1 cellular context compared by ENCODE assay signal in the genomic region with DNA sequence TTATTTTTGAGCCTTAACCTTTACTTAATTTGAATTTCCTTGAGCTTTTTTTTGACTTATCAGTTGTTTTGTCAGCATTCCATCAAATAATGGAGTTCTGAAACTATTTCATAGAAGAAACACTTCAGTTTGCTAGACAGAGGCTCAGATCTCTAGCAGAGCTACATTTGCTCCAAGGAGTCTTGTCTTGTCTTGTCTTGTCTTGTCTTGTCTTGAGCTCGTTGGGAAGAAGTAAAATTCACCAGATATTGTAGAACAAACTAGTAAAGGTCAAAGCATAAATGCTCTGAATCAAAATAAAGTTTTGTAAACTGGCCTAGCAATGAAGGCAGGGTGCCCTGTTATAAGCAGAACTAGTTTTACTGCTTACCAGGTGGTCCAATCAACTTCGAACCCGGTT.
TF ChIP-seq lines count a peak whose summit lies in the region.

No MANE protein-coding gene starts in this region.

TF ChIP-seq in GM23338, 12 proteins besides CTCF, POLR2A, EP300 and RAD21 (continued from another document):
- TF ChIP-seq, protein P1, sequence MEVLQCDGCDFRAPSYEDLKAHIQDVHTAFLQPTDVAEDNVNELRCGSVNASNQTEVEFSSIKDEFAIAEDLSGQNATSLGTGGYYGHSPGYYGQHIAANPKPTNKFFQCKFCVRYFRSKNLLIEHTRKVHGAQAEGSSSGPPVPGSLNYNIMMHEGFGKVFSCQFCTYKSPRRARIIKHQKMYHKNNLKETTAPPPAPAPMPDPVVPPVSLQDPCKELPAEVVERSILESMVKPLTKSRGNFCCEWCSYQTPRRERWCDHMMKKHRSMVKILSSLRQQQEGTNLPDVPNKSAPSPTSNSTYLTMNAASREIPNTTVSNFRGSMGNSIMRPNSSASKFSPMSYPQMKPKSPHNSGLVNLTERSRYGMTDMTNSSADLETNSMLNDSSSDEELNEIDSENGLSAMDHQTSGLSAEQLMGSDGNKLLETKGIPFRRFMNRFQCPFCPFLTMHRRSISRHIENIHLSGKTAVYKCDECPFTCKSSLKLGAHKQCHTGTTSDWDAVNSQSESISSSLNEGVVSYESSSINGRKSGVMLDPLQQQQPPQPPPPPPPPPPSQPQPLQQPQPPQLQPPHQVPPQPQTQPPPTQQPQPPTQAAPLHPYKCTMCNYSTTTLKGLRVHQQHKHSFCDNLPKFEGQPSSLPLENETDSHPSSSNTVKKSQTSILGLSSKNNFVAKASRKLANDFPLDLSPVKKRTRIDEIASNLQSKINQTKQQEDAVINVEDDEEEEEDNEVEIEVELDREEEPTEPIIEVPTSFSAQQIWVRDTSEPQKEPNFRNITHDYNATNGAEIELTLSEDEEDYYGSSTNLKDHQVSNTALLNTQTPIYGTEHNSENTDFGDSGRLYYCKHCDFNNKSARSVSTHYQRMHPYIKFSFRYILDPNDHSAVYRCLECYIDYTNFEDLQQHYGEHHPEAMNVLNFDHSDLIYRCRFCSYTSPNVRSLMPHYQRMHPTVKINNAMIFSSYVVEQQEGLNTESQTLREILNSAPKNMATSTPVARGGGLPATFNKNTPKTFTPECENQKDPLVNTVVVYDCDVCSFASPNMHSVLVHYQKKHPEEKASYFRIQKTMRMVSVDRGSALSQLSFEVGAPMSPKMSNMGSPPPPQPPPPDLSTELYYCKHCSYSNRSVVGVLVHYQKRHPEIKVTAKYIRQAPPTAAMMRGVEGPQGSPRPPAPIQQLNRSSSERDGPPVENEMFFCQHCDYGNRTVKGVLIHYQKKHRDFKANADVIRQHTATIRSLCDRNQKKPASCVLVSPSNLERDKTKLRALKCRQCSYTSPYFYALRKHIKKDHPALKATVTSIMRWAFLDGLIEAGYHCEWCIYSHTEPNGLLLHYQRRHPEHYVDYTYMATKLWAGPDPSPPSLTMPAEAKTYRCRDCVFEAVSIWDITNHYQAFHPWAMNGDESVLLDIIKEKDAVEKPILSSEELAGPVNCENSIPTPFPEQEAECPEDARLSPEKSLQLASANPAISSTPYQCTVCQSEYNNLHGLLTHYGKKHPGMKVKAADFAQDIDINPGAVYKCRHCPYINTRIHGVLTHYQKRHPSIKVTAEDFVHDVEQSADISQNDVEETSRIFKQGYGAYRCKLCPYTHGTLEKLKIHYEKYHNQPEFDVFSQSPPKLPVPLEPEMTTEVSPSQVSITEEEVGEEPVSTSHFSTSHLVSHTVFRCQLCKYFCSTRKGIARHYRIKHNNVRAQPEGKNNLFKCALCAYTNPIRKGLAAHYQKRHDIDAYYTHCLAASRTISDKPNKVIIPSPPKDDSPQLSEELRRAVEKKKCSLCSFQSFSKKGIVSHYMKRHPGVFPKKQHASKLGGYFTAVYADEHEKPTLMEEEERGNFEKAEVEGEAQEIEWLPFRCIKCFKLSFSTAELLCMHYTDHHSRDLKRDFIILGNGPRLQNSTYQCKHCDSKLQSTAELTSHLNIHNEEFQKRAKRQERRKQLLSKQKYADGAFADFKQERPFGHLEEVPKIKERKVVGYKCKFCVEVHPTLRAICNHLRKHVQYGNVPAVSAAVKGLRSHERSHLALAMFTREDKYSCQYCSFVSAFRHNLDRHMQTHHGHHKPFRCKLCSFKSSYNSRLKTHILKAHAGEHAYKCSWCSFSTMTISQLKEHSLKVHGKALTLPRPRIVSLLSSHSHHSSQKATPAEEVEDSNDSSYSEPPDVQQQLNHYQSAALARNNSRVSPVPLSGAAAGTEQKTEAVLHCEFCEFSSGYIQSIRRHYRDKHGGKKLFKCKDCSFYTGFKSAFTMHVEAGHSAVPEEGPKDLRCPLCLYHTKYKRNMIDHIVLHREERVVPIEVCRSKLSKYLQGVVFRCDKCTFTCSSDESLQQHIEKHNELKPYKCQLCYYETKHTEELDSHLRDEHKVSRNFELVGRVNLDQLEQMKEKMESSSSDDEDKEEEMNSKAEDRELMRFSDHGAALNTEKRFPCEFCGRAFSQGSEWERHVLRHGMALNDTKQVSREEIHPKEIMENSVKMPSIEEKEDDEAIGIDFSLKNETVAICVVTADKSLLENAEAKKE (CRISPR knock-in tag; IDR thresholded peaks at IDR 0.05), result no peak
- TF ChIP-seq, protein P2, sequence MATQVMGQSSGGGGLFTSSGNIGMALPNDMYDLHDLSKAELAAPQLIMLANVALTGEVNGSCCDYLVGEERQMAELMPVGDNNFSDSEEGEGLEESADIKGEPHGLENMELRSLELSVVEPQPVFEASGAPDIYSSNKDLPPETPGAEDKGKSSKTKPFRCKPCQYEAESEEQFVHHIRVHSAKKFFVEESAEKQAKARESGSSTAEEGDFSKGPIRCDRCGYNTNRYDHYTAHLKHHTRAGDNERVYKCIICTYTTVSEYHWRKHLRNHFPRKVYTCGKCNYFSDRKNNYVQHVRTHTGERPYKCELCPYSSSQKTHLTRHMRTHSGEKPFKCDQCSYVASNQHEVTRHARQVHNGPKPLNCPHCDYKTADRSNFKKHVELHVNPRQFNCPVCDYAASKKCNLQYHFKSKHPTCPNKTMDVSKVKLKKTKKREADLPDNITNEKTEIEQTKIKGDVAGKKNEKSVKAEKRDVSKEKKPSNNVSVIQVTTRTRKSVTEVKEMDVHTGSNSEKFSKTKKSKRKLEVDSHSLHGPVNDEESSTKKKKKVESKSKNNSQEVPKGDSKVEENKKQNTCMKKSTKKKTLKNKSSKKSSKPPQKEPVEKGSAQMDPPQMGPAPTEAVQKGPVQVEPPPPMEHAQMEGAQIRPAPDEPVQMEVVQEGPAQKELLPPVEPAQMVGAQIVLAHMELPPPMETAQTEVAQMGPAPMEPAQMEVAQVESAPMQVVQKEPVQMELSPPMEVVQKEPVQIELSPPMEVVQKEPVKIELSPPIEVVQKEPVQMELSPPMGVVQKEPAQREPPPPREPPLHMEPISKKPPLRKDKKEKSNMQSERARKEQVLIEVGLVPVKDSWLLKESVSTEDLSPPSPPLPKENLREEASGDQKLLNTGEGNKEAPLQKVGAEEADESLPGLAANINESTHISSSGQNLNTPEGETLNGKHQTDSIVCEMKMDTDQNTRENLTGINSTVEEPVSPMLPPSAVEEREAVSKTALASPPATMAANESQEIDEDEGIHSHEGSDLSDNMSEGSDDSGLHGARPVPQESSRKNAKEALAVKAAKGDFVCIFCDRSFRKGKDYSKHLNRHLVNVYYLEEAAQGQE (IDR thresholded peaks at IDR 0.05; ENCODE audit: unreplicated experiment), result no peak
- TF ChIP-seq ZNF331 (CRISPR knock-in tag; IDR thresholded peaks at IDR 0.05; ENCODE audit: low read depth) (no peak), POLR2AphosphoS5 (IDR thresholded peaks at IDR 0.05; ENCODE audit: low read depth) (no peak), JUNB (IDR thresholded peaks at IDR 0.05; ENCODE audit: unreplicated experiment) (no peak), CREB1 (CRISPR knock-in tag; IDR thresholded peaks at IDR 0.05; ENCODE audit: low read depth) (no peak), STAT1 (IDR thresholded peaks at IDR 0.05; ENCODE audit: unreplicated experiment) (no peak)
- TF ChIP-seq, protein P3, sequence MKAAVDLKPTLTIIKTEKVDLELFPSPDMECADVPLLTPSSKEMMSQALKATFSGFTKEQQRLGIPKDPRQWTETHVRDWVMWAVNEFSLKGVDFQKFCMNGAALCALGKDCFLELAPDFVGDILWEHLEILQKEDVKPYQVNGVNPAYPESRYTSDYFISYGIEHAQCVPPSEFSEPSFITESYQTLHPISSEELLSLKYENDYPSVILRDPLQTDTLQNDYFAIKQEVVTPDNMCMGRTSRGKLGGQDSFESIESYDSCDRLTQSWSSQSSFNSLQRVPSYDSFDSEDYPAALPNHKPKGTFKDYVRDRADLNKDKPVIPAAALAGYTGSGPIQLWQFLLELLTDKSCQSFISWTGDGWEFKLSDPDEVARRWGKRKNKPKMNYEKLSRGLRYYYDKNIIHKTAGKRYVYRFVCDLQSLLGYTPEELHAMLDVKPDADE (IDR thresholded peaks at IDR 0.05), result no peak
